Comparison of ENCODE assay signal across 24 cellular contexts in the genomic region with DNA sequence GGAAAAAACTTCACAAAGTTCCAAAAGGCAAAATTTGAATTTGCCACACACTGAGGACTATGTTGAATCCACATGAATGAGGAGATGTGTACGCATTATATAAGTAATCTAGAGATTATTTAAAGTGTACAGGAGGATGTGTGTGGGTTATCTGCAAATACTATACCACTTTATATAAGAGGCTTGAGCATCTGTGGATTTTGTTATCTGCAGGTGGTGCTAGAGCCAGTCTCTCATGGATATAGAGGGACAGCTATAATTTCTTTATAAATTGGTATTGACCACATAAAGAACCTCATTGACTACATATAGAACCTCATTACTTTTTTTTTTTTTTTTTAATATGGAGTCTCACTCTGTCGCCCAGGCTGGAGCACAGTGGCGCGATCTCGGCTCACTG.
"Had no signal": no experiment of that assay in that cellular context is flagged by ENCODE, and none has a peak within 500 bp of the region (broad histone marks: within the 10 kb centered on the region; RNA-seq: fewer than 3 reads in every experiment).

No MANE protein-coding gene starts in this region.

- H3K27me3 ChIP-seq: hepatocyte, ovary, right atrium auricular region, right lobe of liver, suprapubic skin, tibial artery, uterus had no signal

- H3K27ac Mint-ChIP-seq: memory B cell; naive thymus-derived CD4-positive, alpha-beta T cell; natural killer cell treated with Interleukin-12 subunit alpha and Interleukin-12 subunit beta and Interleukin-15 and Interleukin-18, amount 100 ng/mL, for 72 hours; progenitor cell of endocrine pancreas; stimulated activated naive CD8-positive, alpha-beta T cell treated with anti-CD3 and anti-CD28 coated beads, Interleukin-15, Interleukin-2, amounts not matched to agents 100 ng/mL and 50 ng/mL, for 24 hours had no signal

- H3K4me3 ChIP-seq: hepatocyte, left ventricle myocardium inferior, mucosa of descending colon, ovary, right atrium auricular region, right lobe of liver, smooth muscle cell, suprapubic skin, thoracic aorta, tibial artery, uterus had no signal

- ATAC-seq: mucosa of descending colon; naive thymus-derived CD4-positive, alpha-beta T cell had no signal

- H3K4me3 Mint-ChIP-seq: memory B cell; naive thymus-derived CD4-positive, alpha-beta T cell; natural killer cell treated with Interleukin-12 subunit alpha and Interleukin-12 subunit beta and Interleukin-15 and Interleukin-18, amount 100 ng/mL, for 72 hours; stimulated activated naive CD8-positive, alpha-beta T cell treated with anti-CD3 and anti-CD28 coated beads, Interleukin-15, Interleukin-2, amounts not matched to agents 100 ng/mL and 50 ng/mL, for 24 hours had no signal

- H3K36me3 ChIP-seq: left ventricle myocardium inferior, ovary, right atrium auricular region, right lobe of liver, suprapubic skin, thoracic aorta, tibial artery, uterus had no signal

- H3K4me2 ChIP-seq: hepatocyte, smooth muscle cell had no signal

- H3K4me1 Mint-ChIP-seq: memory B cell had no signal

- H3K36me3 Mint-ChIP-seq: memory B cell; naive thymus-derived CD4-positive, alpha-beta T cell; natural killer cell treated with Interleukin-12 subunit alpha and Interleukin-12 subunit beta and Interleukin-15 and Interleukin-18, amount 100 ng/mL, for 72 hours had no signal

- H3K9me3 Mint-ChIP-seq: memory B cell; naive thymus-derived CD4-positive, alpha-beta T cell; natural killer cell treated with Interleukin-12 subunit alpha and Interleukin-12 subunit beta and Interleukin-15 and Interleukin-18, amount 100 ng/mL, for 72 hours; stimulated activated naive CD8-positive, alpha-beta T cell treated with anti-CD3 and anti-CD28 coated beads, Interleukin-15, Interleukin-2, amounts not matched to agents 100 ng/mL and 50 ng/mL, for 24 hours had no signal

- H3K79me2 ChIP-seq: hepatocyte had no signal

- DNase-seq: islet precursor cell; left ventricle myocardium inferior; midbrain; mucosa of descending colon; naive thymus-derived CD4-positive, alpha-beta T cell; ovary; right lobe of liver; stimulated activated CD4-positive, alpha-beta T cell treated with anti-CD3 and anti-CD28 coated beads, Interleukin-1b, Interleukin-23, amount 100 ng/mL, for 48 hours; stimulated activated CD4-positive, alpha-beta T cell treated with anti-CD3 and anti-CD28 coated beads, Interleukin-2, amount 100 ng/mL, for 48 hours; stimulated activated CD4-positive, alpha-beta T cell treated with anti-CD3 and anti-CD28 coated beads, Interleukin-4, amount 100 ng/mL, for 4 hours; stimulated activated CD8-positive, alpha-beta memory T cell treated with anti-CD3 and anti-CD28 coated beads, Interleukin-4, amount 100 ng/mL, for 48 hours; stimulated activated naive CD4-positive, alpha-beta T cell; tibial artery; trophoblast cell; uterus had no signal

- H3K27ac ChIP-seq: hepatocyte, left ventricle myocardium inferior, ovary, right atrium auricular region, right lobe of liver, suprapubic skin, thoracic aorta, tibial artery, uterus had no signal

- H2AFZ ChIP-seq: hepatocyte had no signal

- H3K9me3 ChIP-seq: left ventricle myocardium inferior, mucosa of descending colon, ovary, right atrium auricular region, right lobe of liver, suprapubic skin, thoracic aorta, tibial artery, uterus had no signal

- H3K4me1 ChIP-seq: right atrium auricular region, right lobe of liver, suprapubic skin, uterus had no signal
